In the genomic region with DNA sequence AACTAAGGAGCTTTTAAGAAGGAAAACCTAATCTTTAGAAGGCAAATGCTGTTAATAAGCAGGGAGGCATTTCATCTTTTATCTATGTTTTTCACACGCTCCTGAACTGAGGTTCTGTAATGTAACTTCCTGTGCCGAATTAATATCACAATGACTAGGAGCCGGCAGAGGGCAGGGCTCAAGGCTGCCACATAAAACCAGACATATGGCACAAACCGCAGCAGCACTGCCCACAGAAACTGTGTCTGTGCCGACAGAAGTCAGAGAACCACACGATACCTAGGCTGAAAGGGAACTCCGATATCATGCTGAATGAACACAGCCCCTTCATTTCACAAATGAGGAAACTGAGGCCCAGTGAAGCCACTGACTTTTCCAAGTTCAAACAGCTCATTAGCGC, we compare ENCODE assay signal across 15 cellular contexts.
DNase-seq lines count a peak whose midpoint lies in the region; ATAC-seq lines count a peak whose summit lies in the region.
"Had no signal": no experiment of that assay in that cellular context is flagged by ENCODE, and none has a peak within 500 bp of the region (broad histone marks: within the 10 kb centered on the region; RNA-seq: fewer than 3 reads in every experiment).

No MANE protein-coding gene starts in this region.

- no peaks in the 10 kb centered on the region for H3K79me2 ChIP-seq in mesendoderm (ENCODE audit: control insufficient read depth, insufficient read depth, low read length)

- no peak for ATAC-seq in stimulated activated naive CD8-positive, alpha-beta T cell treated with anti-CD3 and anti-CD28 coated beads, Interleukin-15, amount 100 ng/mL, for 72 hours
- no peak for ATAC-seq in stimulated activated naive CD8-positive, alpha-beta T cell treated with anti-CD3 and anti-CD28 coated beads, Interleukin-15, Interleukin-2, amounts not matched to agents 100 U/mL and 50 U/mL, for 24 hours
- no peak for ATAC-seq in stimulated activated naive B cell treated with anti-CD40 and anti-IgM and Interleukin-4, amounts not matched to agents 10 μg/mL and 1 μg/mL and 100 μg/mL, for 72 hours (replicated peaks)

- H3K9me3 Mint-ChIP-seq in stimulated activated naive CD8-positive, alpha-beta T cell treated with anti-CD3 and anti-CD28 coated beads, Interleukin-15, amount 100 ng/mL, for 72 hours = no peaks in the 10 kb centered on the region
- H3K9me3 Mint-ChIP-seq in stimulated activated naive B cell treated with anti-CD40 and anti-IgM and Interleukin-4, amounts not matched to agents 10 μg/mL and 1 μg/mL and 100 μg/mL, for 72 hours = no peaks in the 10 kb centered on the region
- H3K9me3 Mint-ChIP-seq: IgD-negative memory B cell had no signal

- no peak overlapping the region for H3K4me3 Mint-ChIP-seq in stimulated activated naive CD8-positive, alpha-beta T cell treated with anti-CD3 and anti-CD28 coated beads, Interleukin-15, amount 100 ng/mL, for 72 hours
- H3K4me3 Mint-ChIP-seq in stimulated activated naive B cell treated with anti-CD40 and anti-IgM and Interleukin-4, amounts not matched to agents 10 μg/mL and 1 μg/mL and 100 μg/mL, for 72 hours = no peak overlapping the region
- H3K4me3 Mint-ChIP-seq: IgD-negative memory B cell had no signal

- H2BK5ac ChIP-seq in mesendoderm (ENCODE audit: low read length) = no peak overlapping the region

- no peak for DNase-seq in stimulated activated naive CD8-positive, alpha-beta T cell treated with anti-CD3 and anti-CD28 coated beads, Interleukin-15, amount 100 ng/mL, for 72 hours
- no peak for DNase-seq in stimulated activated naive CD8-positive, alpha-beta T cell treated with anti-CD3 and anti-CD28 coated beads, Interleukin-15, Interleukin-2, amounts not matched to agents 100 U/mL and 50 U/mL, for 24 hours
- DNase-seq in astrocyte of the hippocampus (ENCODE audit: low read depth, low spot score) = peak; percentile 22
- no peak for DNase-seq in mesendoderm
- DNase-seq in stimulated activated naive B cell treated with anti-CD40 and anti-IgM and Interleukin-4, amounts not matched to agents 10 μg/mL and 1 μg/mL and 100 μg/mL, for 72 hours = no peak
- no peak for DNase-seq in stimulated activated CD4-positive, alpha-beta T cell treated with anti-CD3 and anti-CD28 coated beads, Interleukin-15, amount 100 ng/mL, for 24 hours
- no peak for DNase-seq in Kasumi-1 (lab: John Stamatoyannopoulos, UW)
- DNase-seq in NCI-H526 treated with DMSO at 0.1 percent for 48 hours (lab: John Stamatoyannopoulos, UW) = no peak
- DNase-seq: HCEC 1CT, MV-4-11, NCI-H1417 treated with DMSO at 0.1 percent for 48 hours, NCI-H2081, Right ventricle myocardium superior had no signal

- H4K8ac ChIP-seq in mesendoderm (ENCODE audit: low read depth, low read length) = no peak overlapping the region

- H3K4ac ChIP-seq in mesendoderm (ENCODE audit: low read depth, low read length) = no peak overlapping the region

- H3K18ac ChIP-seq in mesendoderm (ENCODE audit: low read length) = no peak overlapping the region

- peak overlapping the region; percentile 11 for H3K27ac ChIP-seq in mesendoderm (ENCODE audit: low read depth, low read length)
- H3K27ac ChIP-seq: 22Rv1 had no signal

- peaks cover 12% of the 10 kb centered on the region for H3K4me1 ChIP-seq in mesendoderm (ENCODE audit: control insufficient read depth, low read depth, low read length)

- H3K36me3 Mint-ChIP-seq in stimulated activated naive B cell treated with anti-CD40 and anti-IgM and Interleukin-4, amounts not matched to agents 10 μg/mL and 1 μg/mL and 100 μg/mL, for 72 hours = peaks cover 8 to 30% of the 10 kb centered on the region in 2 donors

- no peak overlapping the region for H3K9ac ChIP-seq in mesendoderm (ENCODE audit: low read length)

- peaks cover 6% of the 10 kb centered on the region for H3K4me1 Mint-ChIP-seq in stimulated activated naive CD8-positive, alpha-beta T cell treated with anti-CD3 and anti-CD28 coated beads, Interleukin-15, amount 100 ng/mL, for 72 hours
- H3K4me1 Mint-ChIP-seq in stimulated activated naive B cell treated with anti-CD40 and anti-IgM and Interleukin-4, amounts not matched to agents 10 μg/mL and 1 μg/mL and 100 μg/mL, for 72 hours = peaks cover 0 to 13% of the 10 kb centered on the region in 2 donors

- H2BK120ac ChIP-seq in mesendoderm (ENCODE audit: low read depth, low read length) = no peak overlapping the region

- no peak overlapping the region for H2BK15ac ChIP-seq in mesendoderm (replicated peaks; ENCODE audit: low read depth)

- H2AK5ac ChIP-seq in mesendoderm (ENCODE audit: low read length) = no peak overlapping the region

- H3K56ac ChIP-seq in mesendoderm (ENCODE audit: low read length) = no peak overlapping the region

- no peaks in the 10 kb centered on the region for H3K27me3 Mint-ChIP-seq in stimulated activated naive CD8-positive, alpha-beta T cell treated with anti-CD3 and anti-CD28 coated beads, Interleukin-15, amount 100 ng/mL, for 72 hours
- H3K27me3 Mint-ChIP-seq in stimulated activated naive B cell treated with anti-CD40 and anti-IgM and Interleukin-4, amounts not matched to agents 10 μg/mL and 1 μg/mL and 100 μg/mL, for 72 hours = no peaks in the 10 kb centered on the region
- H3K27me3 Mint-ChIP-seq: IgD-negative memory B cell had no signal

- no CpG with 5 or more reads among the region's 8 CpGs for WGBS in mesendoderm (ENCODE audit: extremely low coverage, insufficient coverage, low lambda C conversion rate)

- H3K79me1 ChIP-seq in mesendoderm (ENCODE audit: low read length) = peaks cover 5% of the 10 kb centered on the region

- H3K27me3 ChIP-seq in mesendoderm (ENCODE audit: insufficient read depth, low read length, poor library complexity) = no peaks in the 10 kb centered on the region

- H3K4me3 ChIP-seq in mesendoderm (ENCODE audit: low read length) = no peak overlapping the region

- no peaks in the 10 kb centered on the region for H3K36me3 ChIP-seq in mesendoderm (ENCODE audit: control insufficient read depth, insufficient read depth, low read length)

- no peak overlapping the region for H3K4me2 ChIP-seq in mesendoderm (ENCODE audit: low read length)

- peak overlapping the region; percentile 31 to 86 for H3K27ac Mint-ChIP-seq in stimulated activated naive CD8-positive, alpha-beta T cell treated with anti-CD3 and anti-CD28 coated beads, Interleukin-15, amount 100 ng/mL, for 72 hours
- peak overlapping the region; percentile 77 for H3K27ac Mint-ChIP-seq in stimulated activated naive B cell treated with anti-CD40 and anti-IgM and Interleukin-4, amounts not matched to agents 10 μg/mL and 1 μg/mL and 100 μg/mL, for 72 hours
- H3K27ac Mint-ChIP-seq: IgD-negative memory B cell had no signal

- no peak overlapping the region for H4K5ac ChIP-seq in mesendoderm (ENCODE audit: low read length)

- no peak overlapping the region for H3K23ac ChIP-seq in mesendoderm (ENCODE audit: low read length)
